1 cellular context compared by ENCODE assay signal in the genomic region with DNA sequence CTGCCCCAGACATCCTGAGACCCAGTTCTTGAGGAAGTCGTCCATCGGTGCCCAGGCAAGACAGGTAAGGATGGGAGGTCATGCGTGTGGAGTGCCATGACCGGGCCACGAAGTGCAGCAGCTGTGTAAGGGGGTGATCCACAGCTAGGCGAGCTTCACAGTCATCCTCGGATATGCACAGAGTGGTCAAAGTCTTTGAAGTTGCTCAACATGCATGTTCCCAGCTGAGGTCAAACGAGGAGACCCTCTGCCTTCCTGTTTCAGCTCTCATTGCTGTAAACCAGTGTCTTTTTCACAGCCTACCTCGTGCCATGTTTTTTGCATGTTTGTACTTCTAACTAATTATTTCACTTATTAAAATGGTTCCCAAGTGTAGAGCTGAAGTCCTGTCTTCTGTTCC.
TF ChIP-seq lines count a peak whose summit lies in the region.

No MANE protein-coding gene starts in this region.

TF ChIP-seq in K562, 482 proteins besides CTCF, POLR2A, EP300 and RAD21 (continued from another document):
- TF ChIP-seq, protein P1, sequence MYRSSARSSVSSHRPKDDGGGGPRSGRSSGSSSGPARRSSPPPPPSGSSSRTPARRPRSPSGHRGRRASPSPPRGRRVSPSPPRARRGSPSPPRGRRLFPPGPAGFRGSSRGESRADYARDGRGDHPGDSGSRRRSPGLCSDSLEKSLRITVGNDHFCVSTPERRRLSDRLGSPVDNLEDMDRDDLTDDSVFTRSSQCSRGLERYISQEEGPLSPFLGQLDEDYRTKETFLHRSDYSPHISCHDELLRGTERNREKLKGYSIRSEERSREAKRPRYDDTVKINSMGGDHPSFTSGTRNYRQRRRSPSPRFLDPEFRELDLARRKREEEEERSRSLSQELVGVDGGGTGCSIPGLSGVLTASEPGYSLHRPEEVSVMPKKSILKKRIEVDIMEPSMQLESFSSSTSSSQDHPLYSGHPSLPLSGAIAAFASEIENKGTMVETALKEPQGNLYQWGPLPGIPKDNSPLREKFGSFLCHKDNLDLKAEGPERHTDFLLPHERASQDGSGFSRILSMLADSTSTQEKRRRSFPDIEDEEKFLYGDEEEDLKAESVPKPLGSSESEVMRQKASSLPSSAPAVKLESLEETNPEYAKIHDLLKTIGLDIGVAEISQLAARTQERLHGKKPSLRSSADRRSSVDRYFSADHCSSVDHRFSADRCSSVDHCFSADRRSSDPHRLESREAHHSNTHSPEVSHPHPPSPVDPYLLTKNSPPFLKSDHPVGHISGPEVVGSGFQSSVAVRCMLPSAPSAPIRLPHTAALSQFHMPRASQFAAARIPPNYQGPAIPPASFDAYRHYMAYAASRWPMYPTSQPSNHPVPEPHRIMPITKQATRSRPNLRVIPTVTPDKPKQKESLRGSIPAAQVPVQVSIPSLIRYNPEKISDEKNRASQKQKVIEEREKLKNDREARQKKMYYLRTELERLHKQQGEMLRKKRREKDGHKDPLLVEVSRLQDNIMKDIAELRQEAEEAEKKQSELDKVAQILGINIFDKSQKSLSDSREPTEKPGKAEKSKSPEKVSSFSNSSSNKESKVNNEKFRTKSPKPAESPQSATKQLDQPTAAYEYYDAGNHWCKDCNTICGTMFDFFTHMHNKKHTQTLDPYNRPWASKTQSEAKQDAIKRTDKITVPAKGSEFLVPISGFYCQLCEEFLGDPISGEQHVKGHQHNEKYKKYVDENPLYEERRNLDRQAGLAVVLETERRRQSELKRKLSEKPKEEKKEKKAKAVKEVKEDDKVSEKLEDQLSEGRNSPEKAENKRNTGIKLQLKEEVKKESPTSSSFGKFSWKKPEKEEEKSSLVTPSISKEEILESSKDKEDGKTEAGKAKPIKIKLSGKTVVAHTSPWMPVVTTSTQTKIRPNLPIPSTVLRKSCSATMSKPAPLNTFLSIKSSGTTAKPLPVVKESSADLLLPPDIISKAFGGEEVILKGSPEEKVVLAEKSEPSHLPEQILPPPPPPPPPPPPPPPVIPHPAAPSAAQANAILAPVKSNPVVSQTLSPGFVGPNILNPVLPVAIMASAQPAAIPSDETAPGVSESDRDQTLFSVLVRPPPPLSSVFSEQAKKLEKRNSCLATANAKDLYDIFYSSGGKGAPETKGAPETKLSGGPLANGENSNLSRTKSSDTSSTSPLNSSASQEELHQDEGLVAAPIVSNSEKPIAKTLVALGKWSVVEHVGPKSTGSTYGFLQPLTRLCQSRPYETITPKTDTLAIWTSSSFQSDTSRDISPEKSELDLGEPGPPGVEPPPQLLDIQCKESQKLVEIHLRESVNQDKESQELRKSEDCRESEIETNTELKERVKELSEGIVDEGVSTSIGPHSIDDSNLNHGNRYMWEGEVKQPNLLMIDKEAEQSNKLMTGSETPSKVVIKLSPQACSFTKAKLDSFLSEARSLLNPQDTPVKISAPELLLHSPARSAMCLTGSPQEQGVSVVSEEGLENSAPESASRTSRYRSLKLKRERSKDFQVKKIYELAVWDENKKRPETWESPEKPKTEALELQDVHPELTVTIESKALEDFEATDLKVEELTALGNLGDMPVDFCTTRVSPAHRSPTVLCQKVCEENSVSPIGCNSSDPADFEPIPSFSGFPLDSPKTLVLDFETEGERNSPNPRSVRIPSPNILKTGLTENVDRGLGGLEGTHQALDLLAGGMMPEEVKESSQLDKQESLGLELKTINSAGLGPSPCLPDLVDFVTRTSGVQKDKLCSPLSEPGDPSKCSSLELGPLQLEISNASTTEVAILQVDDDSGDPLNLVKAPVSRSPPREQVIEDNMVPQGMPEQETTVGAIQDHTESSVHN (IDR thresholded peaks at IDR 0.05; ENCODE audit: borderline replicate concordance in 1 of 2, low read depth in 1 of 2), result no peak
- no peak for TF ChIP-seq RUNX1 (IDR thresholded peaks at IDR 0.05; ENCODE audit: low read depth)
TF ChIP-seq in K562: peak in this region for 0.
